Comparison of ENCODE assay signal across 23 cellular contexts in the genomic region with DNA sequence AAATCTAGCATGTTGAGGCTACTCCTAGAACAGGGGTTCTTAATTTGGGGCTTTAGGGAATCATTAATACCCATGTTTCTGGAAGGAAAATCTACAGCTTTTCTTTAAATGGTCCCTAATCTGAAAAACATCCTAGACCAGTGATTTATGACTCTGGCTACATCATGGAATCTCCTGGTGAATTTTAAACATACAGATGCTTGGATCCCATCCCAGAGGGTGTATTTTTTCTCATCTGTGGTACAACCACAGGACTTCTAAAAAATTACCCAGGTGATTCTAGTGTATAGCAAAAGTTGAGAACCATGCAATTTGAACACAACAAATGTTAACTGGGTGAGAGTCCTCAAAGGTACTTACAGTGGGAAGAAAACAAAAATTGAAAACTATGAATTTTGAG. TPM values are rescaled to one million over a fixed set of nuclear protein-coding genes. Genes with fewer than 3 reads are reported as not detected.
DNase-seq lines count a peak whose midpoint lies in the region; ATAC-seq, FAIRE-seq and TF ChIP-seq lines count a peak whose summit lies in the region.
"Had no signal": no experiment of that assay in that cellular context is flagged by ENCODE, and none has a peak within 500 bp of the region (broad histone marks: within the 10 kb centered on the region; RNA-seq: fewer than 3 reads in every experiment).

No MANE protein-coding gene starts in this region.

- no peak overlapping the region for H2BK5ac ChIP-seq in IMR-90 (ENCODE audit: low read depth, low read length, poor library complexity, severe bottlenecking)

- in situ Hi-C loops in IMR-90 (cut with MboI; ENCODE audit: low sequenced_read_pairs) (no loop called here), GM12878 (cut with MboI) (no loop called here), GM23248 (cut with MboI) (no loop called here)

- no peak overlapping the region for H2BK15ac ChIP-seq in IMR-90 (ENCODE audit: low read depth, low read length)

- peaks cover 10 to 85% of the 10 kb centered on the region in 2 experiments; a peak in 3 of 4 replicates for H3K79me1 ChIP-seq in IMR-90 (ENCODE audit: low read depth in 1 of 2, low read length in 2 of 2)

- H4K20me1 ChIP-seq in IMR-90 (ENCODE audit: insufficient read depth, low read length), result peaks cover 97% of the 10 kb centered on the region
- H4K20me1 ChIP-seq in GM12878 (ENCODE audit: control insufficient read depth, insufficient read depth), result peaks cover 14% of the 10 kb centered on the region; the same call in 1 of the 2 replicates
- peaks cover 78% of the 10 kb centered on the region for H4K20me1 ChIP-seq in GM23248 (ENCODE audit: insufficient read depth)

- H3F3A ChIP-seq in GM23248 (ENCODE audit: insufficient read depth), result peaks cover 32% of the 10 kb centered on the region

- H2AK5ac ChIP-seq in IMR-90 (ENCODE audit: low read depth, low read length), result no peak overlapping the region

- H3K4ac ChIP-seq in IMR-90 (ENCODE audit: low read depth, low read length), result no peak overlapping the region

- TF ChIP-seq RAD21 in IMR-90 (IDR thresholded peaks at IDR 0.05; ENCODE audit: low read length), result no peak
- TF ChIP-seq RAD21 in GM12878 (IDR thresholded peaks at IDR 0.05; ENCODE audit: insufficient read depth, low read depth, low read length), result no peak

- no peak overlapping the region for H3K14ac ChIP-seq in IMR-90 (replicated peaks; ENCODE audit: low read depth, low read length)

- CTCF ChIA-PET in CD8-positive, alpha-beta T cell (lab: Charles Lee), result interaction anchor here (2.1 kb wide), 1 partner anchor 97 kb away, joined by 4 read pairs; no protein-coding TSS in a partner anchor
- CTCF ChIA-PET in IMR-90 (lab: Yijun Ruan, JAX), result no interaction called here
- CTCF ChIA-PET in GM12878 (lab: Yijun Ruan, JAX), result interaction anchor here (0.9 to 2.2 kb wide), 9 partner anchors 9 to 107 kb away, joined by 3 to 14 read pairs (median 5); no protein-coding TSS in a partner anchor

- peak overlapping the region; percentile 50 for H3K27ac Mint-ChIP-seq in CD8-positive, alpha-beta T cell
- peak overlapping the region; percentile 82 to 98 for H3K27ac Mint-ChIP-seq in natural killer cell treated with Interleukin-12 subunit alpha and Interleukin-12 subunit beta and Interleukin-15 and Interleukin-18, amount 100 ng/mL, for 72 hours
- H3K27ac Mint-ChIP-seq: activated CD8-positive, alpha-beta T cell treated with anti-CD3 and anti-CD28 coated beads, Interleukin-2, amount 10 ng/mL, durations not matched to agents 7 days and 5 days; activated naive CD4-positive, alpha-beta T cell treated with anti-CD3 and anti-CD28 coated beads for 36 hours had no signal

- peaks cover 13% of the 10 kb centered on the region for H3K36me3 Mint-ChIP-seq in CD8-positive, alpha-beta T cell
- H3K36me3 Mint-ChIP-seq in natural killer cell treated with Interleukin-12 subunit alpha and Interleukin-12 subunit beta and Interleukin-15 and Interleukin-18, amount 100 ng/mL, for 72 hours, result peaks cover 9% of the 10 kb centered on the region

- H3K4me2 ChIP-seq in IMR-90 (ENCODE audit: low read depth, low read length) (no peak overlapping the region), GM12878 (ENCODE audit: control insufficient read depth, insufficient read depth) (peak overlapping the region; percentile 56), GM23248 (ENCODE audit: unreplicated experiment) (no peak overlapping the region)

- H3K79me2 ChIP-seq in GM12878 (ENCODE audit: control insufficient read depth, insufficient read depth, low read length) (peaks cover 96% of the 10 kb centered on the region), GM23248 (ENCODE audit: insufficient read depth) (peaks cover 100% of the 10 kb centered on the region)

- no peaks in the 10 kb centered on the region for H3K9me3 Mint-ChIP-seq in CD8-positive, alpha-beta T cell
- no peaks in the 10 kb centered on the region for H3K9me3 Mint-ChIP-seq in natural killer cell treated with Interleukin-12 subunit alpha and Interleukin-12 subunit beta and Interleukin-15 and Interleukin-18, amount 100 ng/mL, for 72 hours
- H3K9me3 Mint-ChIP-seq: activated naive CD4-positive, alpha-beta T cell treated with anti-CD3 and anti-CD28 coated beads for 36 hours; brain had no signal

- H3K4me3 ChIP-seq in CD8-positive, alpha-beta T cell (ENCODE audit: low read depth, low read length), result no peak overlapping the region
- H3K4me3 ChIP-seq in IMR-90 (ENCODE audit: insufficient read depth, low read depth, low read length) (no peak overlapping the region), GM12878 (no peak overlapping the region; the same call in 1 of the 2 replicates), GM23248 (no peak overlapping the region)
- H3K4me3 ChIP-seq: colonic mucosa, stomach, transverse colon had no signal

- BruUV-seq in IMR-90 (replicated peaks; lab: Mats Ljungman, UMichigan), result no TSS peak
- no TSS peak for BruUV-seq in GM12878 (replicated peaks; lab: Mats Ljungman, UMichigan)

- SMC1A ChIA-PET in GM12878 (lab: Charles Lee; ENCODE audit: uncharacterized antibody, unreplicated experiment), result interaction anchor here (0.7 to 18.2 kb wide), 11 partner anchors 8 to 116 kb away, joined by 3 to 478 read pairs (median 12); no protein-coding TSS in a partner anchor

- intact Hi-C loops in CD8-positive, alpha-beta T cell (cut with DNase I, micrococcal nuclease), result loop anchor here in 1 of 2 experiments (2.0 to 5.0 kb wide), 4 partner anchors 13 to 41 kb away; a partner anchor contains a TSS
- intact Hi-C loops in IMR-90 (cut with micrococcal nuclease) (loop anchor here (5.0 to 10.0 kb wide), 2 partner anchors 34 to 63 kb away; no protein-coding TSS in a partner anchor), GM12878 (cut with micrococcal nuclease; ENCODE audit: unreplicated experiment) (no loop called here)

- H3K18ac ChIP-seq in IMR-90 (ENCODE audit: low read depth, low read length), result no peak overlapping the region

- H3K4me1 ChIP-seq in CD8-positive, alpha-beta T cell (ENCODE audit: insufficient read depth, low read length), result peaks cover 94% of the 10 kb centered on the region
- H3K4me1 ChIP-seq in IMR-90 (ENCODE audit: control insufficient read depth, insufficient read depth, low read length), result peaks cover 14% of the 10 kb centered on the region
- peaks cover 84% of the 10 kb centered on the region for H3K4me1 ChIP-seq in GM12878 (ENCODE audit: control insufficient read depth, insufficient read depth, low read length)
- H3K4me1 ChIP-seq in GM23248 (ENCODE audit: insufficient read depth), result peaks cover 51% of the 10 kb centered on the region

- no peak overlapping the region for H4K8ac ChIP-seq in IMR-90 (ENCODE audit: low read depth in 2 of 2, low read length in 2 of 2)

- no peak for ATAC-seq in CD8-positive, alpha-beta T cell
- ATAC-seq in IMR-90 (ENCODE audit: low read depth) (no peak), GM12878 (no peak)
- no peak for ATAC-seq in natural killer cell treated with Interleukin-12 subunit alpha and Interleukin-12 subunit beta and Interleukin-15 and Interleukin-18, amount 100 ng/mL, for 72 hours
- ATAC-seq: activated CD8-positive, alpha-beta T cell treated with anti-CD3 and anti-CD28 coated beads, Interleukin-2, amount 10 ng/mL, durations not matched to agents 7 days and 5 days had no signal

- H3K56ac ChIP-seq in IMR-90 (ENCODE audit: extremely low read depth, insufficient read depth, low read length), result no peak overlapping the region

- RAD21 ChIA-PET in GM12878 (lab: Charles Lee; ENCODE audit: unreplicated experiment), result interaction anchor here (1.3 to 11.0 kb wide), 5 partner anchors 7 to 107 kb away, joined by 3 to 130 read pairs (median 7); no protein-coding TSS in a partner anchor

- H4K91ac ChIP-seq in IMR-90 (ENCODE audit: insufficient read depth, low read depth, low read length), result no peak overlapping the region

- TF ChIP-seq EP300 in GM12878 (IDR thresholded peaks at IDR 0.05; ENCODE audit: borderline replicate concordance in 1 of 2, control insufficient read depth in 1 of 2, low read depth in 2 of 2, low read length in 2 of 2), result no peak

- FAIRE-seq in GM12878 (lab: Jason Lieb, UNC), result no peak
- FAIRE-seq: D721Med, G401.6, H1 had no signal

- H3K27me3 ChIP-seq in CD8-positive, alpha-beta T cell (ENCODE audit: insufficient read depth, low read length), result no peaks in the 10 kb centered on the region
- no peaks in the 10 kb centered on the region for H3K27me3 ChIP-seq in IMR-90 (ENCODE audit: control insufficient read depth, insufficient read depth, low read length)
- H3K27me3 ChIP-seq in GM12878 (replicated peaks in 1 of 2; ENCODE audit: control insufficient read depth in 2 of 2, insufficient read depth in 2 of 2, low read length in 1 of 2), result no peaks in the 10 kb centered on the region
- H3K27me3 ChIP-seq in GM23248 (replicated peaks; ENCODE audit: insufficient read depth), result no peaks in the 10 kb centered on the region
- H3K27me3 ChIP-seq: BE2C, colonic mucosa, stomach, transverse colon had no signal

- no peaks in the 10 kb centered on the region for H3K36me3 ChIP-seq in CD8-positive, alpha-beta T cell (ENCODE audit: insufficient read depth, low read length)
- no peaks in the 10 kb centered on the region for H3K36me3 ChIP-seq in IMR-90 (ENCODE audit: control insufficient read depth, insufficient read depth, low read length)
- no peaks in the 10 kb centered on the region; a peak in 1 of 4 replicates for H3K36me3 ChIP-seq in GM12878 (ENCODE audit: control insufficient read depth in 2 of 2, insufficient read depth in 2 of 2, low read length in 1 of 2)
- H3K36me3 ChIP-seq in GM23248 (ENCODE audit: low read depth), result 0 out of 2 replicates have a peak, but pooled peaks cover 6% of the 10 kb centered on the region
- H3K36me3 ChIP-seq: BE2C, colonic mucosa, stomach, transverse colon had no signal

- POLR2A ChIA-PET in CD8-positive, alpha-beta T cell (lab: Charles Lee), result no interaction called here
- POLR2A ChIA-PET in IMR-90 (lab: Charles Lee; ENCODE audit: unreplicated experiment) (no interaction called here), GM12878 (lab: Charles Lee) (interaction anchor here (0.6 to 8.1 kb wide), 11 partner anchors 8 to 577 kb away, joined by 3 to 124 read pairs (median 4); no protein-coding TSS in a partner anchor)

- TF ChIP-seq POLR2A in IMR-90 (IDR thresholded peaks at IDR 0.05; ENCODE audit: low read depth, low read length) (no peak), GM12878 (IDR thresholded peaks at IDR 0.05; ENCODE audit: low read depth, low read length) (no peak)

- H3K4me3 Mint-ChIP-seq in CD8-positive, alpha-beta T cell, result no peak overlapping the region
- H3K4me3 Mint-ChIP-seq in natural killer cell treated with Interleukin-12 subunit alpha and Interleukin-12 subunit beta and Interleukin-15 and Interleukin-18, amount 100 ng/mL, for 72 hours, result peak overlapping the region; percentile 86
- H3K4me3 Mint-ChIP-seq: activated CD8-positive, alpha-beta T cell treated with anti-CD3 and anti-CD28 coated beads, Interleukin-2, amount 10 ng/mL, durations not matched to agents 7 days and 5 days; activated naive CD4-positive, alpha-beta T cell treated with anti-CD3 and anti-CD28 coated beads for 36 hours had no signal

- dilution Hi-C loops in IMR-90 (cut with HindIII; ENCODE audit: low sequenced_read_pairs, unreplicated experiment), result no loop called here

- H4K5ac ChIP-seq in IMR-90 (ENCODE audit: low read depth, low read length), result no peak overlapping the region

- no peaks in the 10 kb centered on the region for H3K27me3 Mint-ChIP-seq in CD8-positive, alpha-beta T cell (ENCODE audit: low read depth)
- no peaks in the 10 kb centered on the region for H3K27me3 Mint-ChIP-seq in natural killer cell treated with Interleukin-12 subunit alpha and Interleukin-12 subunit beta and Interleukin-15 and Interleukin-18, amount 100 ng/mL, for 72 hours
- H3K27me3 Mint-ChIP-seq: brain had no signal

- no peak overlapping the region for H2BK20ac ChIP-seq in IMR-90 (ENCODE audit: low read depth, low read length)

- TF ChIP-seq CTCF in CD8-positive, alpha-beta T cell (IDR thresholded peaks at IDR 0.05), result no peak
- TF ChIP-seq CTCF in IMR-90 (conservative IDR thresholded peaks at IDR 0.05; ENCODE audit: low read depth, low read length) (no peak), GM12878 (IDR thresholded peaks at IDR 0.05 in 2 of 3, conservative IDR thresholded peaks at IDR 0.05 in 1 of 3; ENCODE audit: control insufficient read depth in 2 of 3, extremely low read depth in 1 of 3, insufficient read depth in 1 of 3, low read depth in 3 of 3, low read length in 3 of 3) (no peak)

- H3K9me3 ChIP-seq in CD8-positive, alpha-beta T cell (ENCODE audit: low read length), result no peaks in the 10 kb centered on the region
- H3K9me3 ChIP-seq in IMR-90 (ENCODE audit: control insufficient read depth, insufficient read depth, low read length) (no peaks in the 10 kb centered on the region), GM12878 (replicated peaks; ENCODE audit: control insufficient read depth, insufficient read depth, low read length) (no peaks in the 10 kb centered on the region), GM23248 (ENCODE audit: low read depth) (no peaks in the 10 kb centered on the region)
- H3K9me3 ChIP-seq: BE2C, colonic mucosa, stomach, transverse colon had no signal

- no peak overlapping the region for H3K27ac ChIP-seq in CD8-positive, alpha-beta T cell (ENCODE audit: low read depth, low read length)
- H3K27ac ChIP-seq in IMR-90 (ENCODE audit: insufficient read depth, low read length), result no peak overlapping the region
- peak overlapping the region; percentile 47 for H3K27ac ChIP-seq in GM12878 (ENCODE audit: control insufficient read depth, insufficient read depth)
- H3K27ac ChIP-seq in GM23248, result no peak overlapping the region
- H3K27ac ChIP-seq: colonic mucosa, RWPE1, transverse colon had no signal

- no peak overlapping the region for H2BK120ac ChIP-seq in IMR-90 (ENCODE audit: low read depth, low read length)

- DNase-seq in CD8-positive, alpha-beta T cell, result no peak
- peak; percentile 34 for DNase-seq in IMR-90
- DNase-seq in GM12878 (ENCODE audit: low read depth, low spot score), result no peak
- DNase-seq in natural killer cell treated with Interleukin-12 subunit alpha and Interleukin-12 subunit beta and Interleukin-15 and Interleukin-18, amount 100 ng/mL, for 72 hours (ENCODE audit: low spot score), result no peak
- no peak for DNase-seq in middle frontal gyrus (ENCODE audit: extremely low spot score, low spot score)
- DNase-seq in stimulated activated CD4-positive, alpha-beta T cell treated with anti-CD3 and anti-CD28 coated beads, Interleukin-4, amount 100 ng/mL, for 24 hours, result no peak
- no peak for DNase-seq in GM23248
- DNase-seq: activated CD4-positive, CD25-positive, alpha-beta regulatory T cell; activated CD8-positive, alpha-beta T cell treated with anti-CD3 and anti-CD28 coated beads, Interleukin-2, amount 10 ng/mL, durations not matched to agents 7 days and 5 days; activated naive CD4-positive, alpha-beta T cell treated with anti-CD3 and anti-CD28 coated beads for 36 hours; activated T-cell treated with anti-CD3 and anti-CD28 coated beads, Interleukin-2, amount 50 U/mL, for 1 hour; BE2C; colonic mucosa; foreskin fibroblast; MV-4-11; NCI-H446; stomach; transverse colon had no signal

- no peaks in the 10 kb centered on the region for H3K9me2 ChIP-seq in GM23248 (ENCODE audit: insufficient read depth)

- H3K23ac ChIP-seq in IMR-90 (ENCODE audit: low read depth, low read length), result no peak overlapping the region

- no peak overlapping the region for H2AFZ ChIP-seq in IMR-90 (replicated peaks; ENCODE audit: low read length, poor library complexity)
- H2AFZ ChIP-seq in GM12878 (ENCODE audit: control insufficient read depth, low read depth, low read length), result no peak overlapping the region
- H2AFZ ChIP-seq in GM23248, result no peak overlapping the region

- H3K9ac ChIP-seq in IMR-90 (ENCODE audit: low read depth, low read length), result no peak overlapping the region
- H3K9ac ChIP-seq in GM12878 (ENCODE audit: control insufficient read depth, insufficient read depth, low read length), result 0 out of 2 replicates have a peak overlapping the region, but pooled peaks have one; percentile 7
- H3K9ac ChIP-seq in GM23248, result no peak overlapping the region

- H3K4me1 Mint-ChIP-seq in CD8-positive, alpha-beta T cell (ENCODE audit: low read depth), result peaks cover 91% of the 10 kb centered on the region
- peaks cover 74 to 83% of the 10 kb centered on the region in 2 donors for H3K4me1 Mint-ChIP-seq in natural killer cell treated with Interleukin-12 subunit alpha and Interleukin-12 subunit beta and Interleukin-15 and Interleukin-18, amount 100 ng/mL, for 72 hours (ENCODE audit: low read depth in 2 of 2)

- no peak overlapping the region for H2AK9ac ChIP-seq in IMR-90 (replicated peaks; ENCODE audit: low read depth, low read length, poor library complexity)

- peaks cover 23% of the 10 kb centered on the region for H3K9me1 ChIP-seq in IMR-90 (ENCODE audit: insufficient read depth, low read length)

RNA-seq across cellular contexts. Expression of a gene that starts 41.5 kb away (rescaled TPM):
- total RNA-seq in CD8-positive, alpha-beta T cell, result 100 to 1,000 TPM; 150 to 152 TPM
- total RNA-seq in IMR-90 (2012; rRNA removed) (48.0 and 49.6 TPM in 2 replicates), GM12878 (2014; rRNA removed) (38.1 and 41.9 TPM in 2 replicates), GM12878 (2014; rRNA removed; fragmentation: Illumina TruSeq; extraction: Trizol) (55.1 and 58.9 TPM in 2 replicates), GM12878 (2021) (53.1 and 60.6 TPM in 2 replicates)
- polyA plus RNA-seq in IMR-90 (2012; rRNA removed) (15.6 and 19.1 TPM in 2 replicates), GM12878 (2011; rRNA removed) (29.8 and 35.5 TPM in 2 replicates), GM12878 (2014; fragmentation: Illumina TruSeq; extraction: Trizol) (27.4 and 30.2 TPM in 2 replicates), GM12878 (2014; fragmentation: Nextera tagmentation; extraction: Ambion mirVana) (1 to 10 TPM; 4.7 to 8.8 TPM), GM12878 (2014; rRNA removed) (21.8 and 28.6 TPM in 2 replicates), GM12878 (2016; fragmentation: Nextera tagmentation; extraction: Ambion mirVana) (10 to 100 TPM; 17.9 to 22.1 TPM), GM23248 (2016; fragmentation: Nextera tagmentation; extraction: Ambion mirVana) (10.9 and 12.2 TPM in 2 replicates)
- 9.3 and 9.8 TPM in 2 replicates for polyA plus RNA-seq in IMR-90 (2012; cell fraction: cytosol; rRNA removed)
- polyA plus RNA-seq in IMR-90 (2012; cell fraction: nucleus; rRNA removed; ENCODE audit: low replicate concordance), result 29.7 and 54.2 TPM in 2 replicates
- total RNA-seq in GM12878 (2013; cell fraction: nucleolus; rRNA removed), result 808 and 890 TPM in 2 replicates
- 19.3 TPM for polyA plus RNA-seq in GM12878 (2011; ENCODE audit: low read depth)
- polyA plus RNA-seq in GM12878 (2011; cell fraction: cytosol; rRNA removed), result 19.6 and 36.4 TPM in 2 replicates
- polyA plus RNA-seq in GM12878 (2011; cell fraction: nucleus; rRNA removed), result 91.2 and 109 TPM in 2 replicates
- 21.5 and 25.3 TPM in 2 replicates for polyA plus RNA-seq in GM12878 (2012)
- polyA minus RNA-seq in GM12878 (2011; rRNA and poly(A)+ RNA removed), result 165 and 213 TPM in 2 replicates
- 49.7 and 57.3 TPM in 2 replicates for polyA minus RNA-seq in GM12878 (2011; cell fraction: cytosol; rRNA and poly(A)+ RNA removed)
- 183 and 241 TPM in 2 replicates for polyA minus RNA-seq in GM12878 (2011; cell fraction: nucleus; rRNA and poly(A)+ RNA removed)
- 100 to 1,000 TPM; 127 to 161 TPM for total RNA-seq in natural killer cell treated with Interleukin-12 subunit alpha and Interleukin-12 subunit beta and Interleukin-15 and Interleukin-18, amount 100 ng/mL, for 72 hours
- 38.2 and 69.0 TPM in 2 replicates for total RNA-seq in GM23248 (2014; rRNA removed; shearing (Covaris generic))
